8 cellular contexts compared by ENCODE assay signal in genomic region chr19:35155441-35155840, GRCh38. TPM values are rescaled to one million over a fixed set of nuclear protein-coding genes. Genes with fewer than 3 reads are reported as not detected.
A peak's percentile ranks its signal among the peaks of the same experiment; 100 is the strongest.
DNase-seq lines count a peak whose midpoint lies in the region; FAIRE-seq and TF ChIP-seq lines count a peak whose summit lies in the region.

No MANE protein-coding gene starts in this region.

- CTCF ChIA-PET in Calu3 (lab: Charles Lee), result no interaction called here

- no peaks in the 10 kb centered on the region for H3K9me3 ChIP-seq in mucosa of stomach (ENCODE audit: control insufficient read depth, low read length)
- no peaks in the 10 kb centered on the region for H3K9me3 ChIP-seq in vagina

- H3K4me1 ChIP-seq in mucosa of stomach (ENCODE audit: control insufficient read depth, insufficient read depth, low read length) (peaks cover 26% of the 10 kb centered on the region), vagina (peaks cover 37% of the 10 kb centered on the region)

- BruUV-seq in Calu3 (replicated peaks; lab: Mats Ljungman, UMichigan), result no TSS peak

- H3K27me3 ChIP-seq in brain microvascular endothelial cell (replicated peaks), result no peaks in the 10 kb centered on the region
- peaks cover 16% of the 10 kb centered on the region for H3K27me3 ChIP-seq in mucosa of stomach (ENCODE audit: control insufficient read depth, insufficient read depth, low read length)
- no peaks in the 10 kb centered on the region for H3K27me3 ChIP-seq in vagina

- peaks cover 66% of the 10 kb centered on the region for H3K36me3 Mint-ChIP-seq in Calu3 (ENCODE audit: insufficient read depth, unreplicated experiment)

- H3K4me3 Mint-ChIP-seq in Calu3 (ENCODE audit: low read depth, unreplicated experiment), result peak overlapping the region; percentile 99

- H3K4me1 Mint-ChIP-seq in Calu3 (ENCODE audit: low read depth, unreplicated experiment), result peaks cover 36% of the 10 kb centered on the region

- H3K4me3 ChIP-seq in NB4 (ENCODE audit: low read depth, low read length) (peak overlapping the region; percentile 59), brain microvascular endothelial cell (ENCODE audit: low read depth, low read length) (peak overlapping the region; percentile 88), mucosa of stomach (ENCODE audit: low read length) (peak overlapping the region; percentile 82), vagina (peak overlapping the region; percentile 73 to 78)

- no peak for FAIRE-seq in D721Med (lab: Jason Lieb, UNC)

- H3K9me3 Mint-ChIP-seq in Calu3 (ENCODE audit: low read depth, unreplicated experiment), result no peaks in the 10 kb centered on the region

- no peak for TF ChIP-seq CTCF in Calu3 (IDR thresholded peaks at IDR 0.05; ENCODE audit: unreplicated experiment)
- TF ChIP-seq CTCF in NB4 (IDR thresholded peaks at IDR 0.05; ENCODE audit: low read depth, low read length), result no peak
- no peak for TF ChIP-seq CTCF in brain microvascular endothelial cell (IDR thresholded peaks at IDR 0.05; ENCODE audit: low read depth, low read length, missing control alignments)
- TF ChIP-seq CTCF in vagina (IDR thresholded peaks at IDR 0.05), result no peak
- TF ChIP-seq CTCF in D721Med (IDR thresholded peaks at IDR 0.05; ENCODE audit: insufficient read depth, missing control alignments), result no peak

- intact Hi-C loops in Calu3 (cut with micrococcal nuclease; ENCODE audit: unreplicated experiment) (no loop called here), vagina (cut with DNase I) (no loop called here)

- peak overlapping the region; percentile 96 for H3K27ac Mint-ChIP-seq in Calu3 (ENCODE audit: unreplicated experiment)

- H3K27me3 Mint-ChIP-seq in Calu3 (ENCODE audit: unreplicated experiment), result no peaks in the 10 kb centered on the region

- H3K36me3 ChIP-seq in brain microvascular endothelial cell (replicated peaks) (peaks cover 14% of the 10 kb centered on the region), mucosa of stomach (ENCODE audit: control insufficient read depth, insufficient read depth, low read length) (no peaks in the 10 kb centered on the region), vagina (peaks cover 0 to 29% of the 10 kb centered on the region in 2 donors)

- TF ChIP-seq POLR2A in NB4 (IDR thresholded peaks at IDR 0.05; ENCODE audit: extremely low read depth, insufficient read length), result no peak
- no peak for TF ChIP-seq POLR2A in vagina (IDR thresholded peaks at IDR 0.05)

- DNase-seq in Calu3 (no peak), NB4 (ENCODE audit: low read depth) (no peak), brain microvascular endothelial cell (no peak), vagina (ENCODE audit: extremely low spot score in 2 of 2) (no peak), D721Med (ENCODE audit: insufficient read length, low spot score) (no peak), kidney glomerular epithelial cell (lab: John Stamatoyannopoulos, UW) (no peak), kidney tubule cell (ENCODE audit: low spot score) (no peak)

- in situ Hi-C loops in brain microvascular endothelial cell (cut with HindIII; ENCODE audit: low pct_ligation_motif_present, low sequenced_read_pairs), result no loop called here

- H3K9ac ChIP-seq in mucosa of stomach (ENCODE audit: low read length), result peak overlapping the region; percentile 77

- H3K27ac ChIP-seq in brain microvascular endothelial cell (no peak overlapping the region), vagina (peak overlapping the region; percentile 90)

RNA-seq across cellular contexts. Expression of gene FXYD5, which starts 0.9 kb away (rescaled TPM):
- total RNA-seq in Calu3 (2022) (760 and 802 TPM in 2 replicates), vagina (144 TPM)

RNA-seq across cellular contexts. Expression of gene FXYD7, which starts 12.4 kb away (rescaled TPM):
- total RNA-seq in Calu3 (2022), result 0.90 and 1.3 TPM in 2 replicates
- 3.4 TPM for total RNA-seq in vagina

RNA-seq across cellular contexts. Expression of gene FXYD1, which starts 16.8 kb away (rescaled TPM):
- total RNA-seq in Calu3 (2022) (1.6 and 2.0 TPM in 2 replicates), vagina (135 TPM)

RNA-seq across cellular contexts. Expression of gene LGI4, which starts 20.6 kb away (rescaled TPM):
- total RNA-seq in Calu3 (2022), result 0.42 and 0.68 TPM in 2 replicates
- total RNA-seq in vagina, result 32.9 TPM

RNA-seq across cellular contexts. Expression of gene FXYD3, which starts 39.8 kb away (rescaled TPM):
- 183 and 291 TPM in 2 replicates for total RNA-seq in Calu3 (2022)
- total RNA-seq in vagina, result 788 TPM

Comparison
In these comparisons a context has a peak if more than half of its experiments do, and no peak if none do; other contexts are left out.
1. RNA of gene FXYD1, which starts 16.8 kb away (total RNA-seq): 135 TPM in vagina (single experiment); 1.6 to 2.0 TPM in Calu3; every median in the first group is over 10 times any median in the second.
2. Peak in every context shown above with its lines, with median percentiles within 50 percentile points of each other: H3K4me3 ChIP-seq.